ENCODE assay signal across 14 cellular contexts in the genomic region with DNA sequence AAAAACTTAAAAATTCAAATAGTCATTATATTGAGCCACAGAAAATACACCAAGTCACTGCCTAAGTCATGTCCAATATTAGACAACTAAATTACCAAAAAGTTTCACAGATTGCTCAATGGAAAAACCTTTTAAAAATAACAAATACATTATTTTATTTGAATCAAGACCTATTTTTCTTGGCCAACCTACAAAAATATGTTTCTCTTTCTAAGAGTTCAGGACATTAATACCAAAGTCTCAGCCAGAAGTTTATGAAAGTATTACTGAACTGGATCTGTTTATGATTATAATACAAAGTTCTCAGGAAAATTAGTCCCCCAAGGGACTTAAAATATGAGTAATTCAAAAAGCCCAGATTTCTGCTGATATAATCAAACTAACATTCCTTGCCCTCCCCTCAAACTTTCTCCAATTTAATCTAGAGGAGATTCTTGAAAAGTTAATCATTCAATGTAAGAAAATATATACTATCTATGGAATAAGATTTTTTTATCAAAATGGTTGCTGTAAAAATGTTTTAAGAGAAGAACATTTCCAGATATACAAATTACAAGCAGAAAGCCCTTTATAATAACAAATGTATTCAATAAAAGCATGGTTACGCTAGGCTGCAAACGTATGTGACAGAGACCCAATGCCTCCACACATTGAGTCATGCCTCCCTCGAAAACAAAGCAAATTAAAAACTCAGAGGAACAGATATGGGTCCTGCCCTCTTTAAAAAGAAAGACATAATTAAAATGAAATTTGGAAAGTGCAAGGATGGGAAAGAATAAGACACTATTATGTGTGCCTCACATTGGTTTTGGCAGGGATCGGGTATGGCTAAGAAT.
DNase-seq lines count a peak whose midpoint lies in the region; ATAC-seq and TF ChIP-seq lines count a peak whose summit lies in the region.
"Had no signal": no experiment of that assay in that cellular context is flagged by ENCODE, and none has a peak within 500 bp of the region (broad histone marks: within the 10 kb centered on the region; RNA-seq: fewer than 3 reads in every experiment).

No MANE protein-coding gene starts in this region.

- DNase-seq in HS-27A (ENCODE audit: low read depth) = peak; percentile 7
- DNase-seq in cardiac fibroblast (ENCODE audit: low read depth in 2 of 2) = peak; percentile 81 to 93
- no peak for DNase-seq in heart left ventricle
- no peak for DNase-seq in GM13976 (ENCODE audit: low spot score)
- DNase-seq in activated CD4-positive, alpha-beta memory T cell treated with anti-CD3 and anti-CD28 coated beads for 36 hours = no peak
- DNase-seq: activated CD4-positive, CD25-positive, alpha-beta regulatory T cell; CD4-positive, CD25-positive, alpha-beta regulatory T cell; colonic mucosa; NCI-H1048; NCI-H2227 treated with DMSO at 0.1 percent for 48 hours; stimulated activated CD4-positive, alpha-beta T cell treated with anti-CD3 and anti-CD28 coated beads, Interleukin-4, amount 100 ng/mL, for 1 hour had no signal

- TF ChIP-seq CTCF in cardiac fibroblast (IDR thresholded peaks at IDR 0.05; ENCODE audit: low read depth, low read length) = no peak
- no peak for TF ChIP-seq CTCF in heart left ventricle (IDR thresholded peaks at IDR 0.05)
- no peak for TF ChIP-seq CTCF in GM13976 (IDR thresholded peaks at IDR 0.05; ENCODE audit: borderline replicate concordance, control extremely low read depth, extremely low read depth, insufficient read depth, missing control alignments)

- H3K27me3 ChIP-seq in heart left ventricle (no peaks in the 10 kb centered on the region), skeletal muscle satellite cell (ENCODE audit: control insufficient read depth, insufficient read depth, low read length) (no peaks in the 10 kb centered on the region)
- H3K27me3 ChIP-seq: colonic mucosa had no signal

- no peaks in the 10 kb centered on the region for H3K4me1 Mint-ChIP-seq in activated CD4-positive, alpha-beta memory T cell treated with anti-CD3 and anti-CD28 coated beads for 36 hours (ENCODE audit: low read depth)
- H3K4me1 Mint-ChIP-seq: CD4-positive, CD25-positive, alpha-beta regulatory T cell had no signal

- CTCF ChIA-PET in activated CD4-positive, alpha-beta memory T cell treated with anti-CD3 and anti-CD28 coated beads for 36 hours (lab: Charles Lee) = no interaction called here

- H3K27ac Mint-ChIP-seq in activated CD4-positive, alpha-beta memory T cell treated with anti-CD3 and anti-CD28 coated beads for 36 hours = no peak overlapping the region
- H3K27ac Mint-ChIP-seq: activated naive CD4-positive, alpha-beta T cell treated with anti-CD3 and anti-CD28 coated beads, Interleukin-2, amount 50 U/mL, for 72 hours; CD4-positive, CD25-positive, alpha-beta regulatory T cell had no signal

- H3K36me3 ChIP-seq in heart left ventricle = no peaks in the 10 kb centered on the region
- no peaks in the 10 kb centered on the region for H3K36me3 ChIP-seq in skeletal muscle satellite cell (ENCODE audit: insufficient read depth, low read length)
- H3K36me3 ChIP-seq: colonic mucosa had no signal

- peak overlapping the region in 8 of 12 donors; percentile 3 to 54 (median 24) for H3K27ac ChIP-seq in heart left ventricle
- H3K27ac ChIP-seq: colonic mucosa had no signal

- ATAC-seq in heart left ventricle (peak in 3 of 4 donors; percentile 9 to 77 (median 60)), HG03571 (IDR thresholded peaks at IDR 0.05; ENCODE audit: unreplicated experiment) (no peak)
- ATAC-seq: activated naive CD4-positive, alpha-beta T cell treated with anti-CD3 and anti-CD28 coated beads, Interleukin-2, amount 50 U/mL, for 72 hours had no signal

- 76 to 86% (median 81%) methylated on average over 4 of the region's 4 CpGs for WGBS in heart left ventricle, 4 donors

- no peak overlapping the region for H3K4me3 ChIP-seq in cardiac fibroblast (replicated peaks in 1 of 2; ENCODE audit: low read depth in 2 of 2, low read length in 2 of 2)
- H3K4me3 ChIP-seq in heart left ventricle = no peak overlapping the region
- H3K4me3 ChIP-seq in skeletal muscle satellite cell (ENCODE audit: low read length) = no peak overlapping the region
- H3K4me3 ChIP-seq: colonic mucosa had no signal

- intact Hi-C loops in heart left ventricle (cut with DNase I) = no loop called here
- intact Hi-C loops in activated CD4-positive, alpha-beta memory T cell treated with anti-CD3 and anti-CD28 coated beads for 36 hours (cut with micrococcal nuclease) = no loop called here

- H3K4me1 ChIP-seq in heart left ventricle (peaks cover 0 to 33% (median 12%) of the 10 kb centered on the region in 12 donors), skeletal muscle satellite cell (ENCODE audit: control insufficient read depth, insufficient read depth, low read length) (peaks cover 25% of the 10 kb centered on the region)
- H3K4me1 ChIP-seq: colonic mucosa had no signal

- H3K4me3 Mint-ChIP-seq in activated CD4-positive, alpha-beta memory T cell treated with anti-CD3 and anti-CD28 coated beads for 36 hours = no peak overlapping the region
- H3K4me3 Mint-ChIP-seq: CD4-positive, CD25-positive, alpha-beta regulatory T cell had no signal

- peak overlapping the region; percentile 61 for H3K4me2 ChIP-seq in skeletal muscle satellite cell (ENCODE audit: low read length)

- no peaks in the 10 kb centered on the region for H3K9me3 ChIP-seq in heart left ventricle
- no peaks in the 10 kb centered on the region for H3K9me3 ChIP-seq in skeletal muscle satellite cell (replicated peaks; ENCODE audit: low read length)
- H3K9me3 ChIP-seq: colonic mucosa had no signal

- H3K9ac ChIP-seq in skeletal muscle satellite cell (ENCODE audit: low read depth, low read length) = peak overlapping the region; percentile 40

- H3K9me3 Mint-ChIP-seq in activated CD4-positive, alpha-beta memory T cell treated with anti-CD3 and anti-CD28 coated beads for 36 hours = no peaks in the 10 kb centered on the region
- H3K9me3 Mint-ChIP-seq: activated naive CD4-positive, alpha-beta T cell treated with anti-CD3 and anti-CD28 coated beads, Interleukin-2, amount 50 U/mL, for 72 hours had no signal

- no peak for TF ChIP-seq POLR2A in heart left ventricle (IDR thresholded peaks at IDR 0.05)

- POLR2A ChIA-PET in activated CD4-positive, alpha-beta memory T cell treated with anti-CD3 and anti-CD28 coated beads for 36 hours (lab: Charles Lee) = no interaction called here

- in situ Hi-C loops in GM13976 (cut with MboI; ENCODE audit: low sequenced_read_pairs, unreplicated experiment) = no loop called here

- peaks cover 6% of the 10 kb centered on the region for H3K27me3 Mint-ChIP-seq in activated CD4-positive, alpha-beta memory T cell treated with anti-CD3 and anti-CD28 coated beads for 36 hours

- no peaks in the 10 kb centered on the region for H3K36me3 Mint-ChIP-seq in activated CD4-positive, alpha-beta memory T cell treated with anti-CD3 and anti-CD28 coated beads for 36 hours
- H3K36me3 Mint-ChIP-seq: activated naive CD4-positive, alpha-beta T cell treated with anti-CD3 and anti-CD28 coated beads, Interleukin-2, amount 50 U/mL, for 72 hours; CD4-positive, CD25-positive, alpha-beta regulatory T cell had no signal

Comparison
In these comparisons a context has a peak if more than half of its experiments do, and no peak if none do; other contexts are left out.
1. DNase-seq: peak in HS-27A (single experiment) and cardiac fibroblast (2 of 2); none in heart left ventricle (0 of 5), GM13976 (single experiment) and activated CD4-positive, alpha-beta memory T cell treated with anti-CD3 and anti-CD28 coated beads for 36 hours (single experiment).